ENCODE assay signal across 31 cellular contexts in the genomic region with DNA sequence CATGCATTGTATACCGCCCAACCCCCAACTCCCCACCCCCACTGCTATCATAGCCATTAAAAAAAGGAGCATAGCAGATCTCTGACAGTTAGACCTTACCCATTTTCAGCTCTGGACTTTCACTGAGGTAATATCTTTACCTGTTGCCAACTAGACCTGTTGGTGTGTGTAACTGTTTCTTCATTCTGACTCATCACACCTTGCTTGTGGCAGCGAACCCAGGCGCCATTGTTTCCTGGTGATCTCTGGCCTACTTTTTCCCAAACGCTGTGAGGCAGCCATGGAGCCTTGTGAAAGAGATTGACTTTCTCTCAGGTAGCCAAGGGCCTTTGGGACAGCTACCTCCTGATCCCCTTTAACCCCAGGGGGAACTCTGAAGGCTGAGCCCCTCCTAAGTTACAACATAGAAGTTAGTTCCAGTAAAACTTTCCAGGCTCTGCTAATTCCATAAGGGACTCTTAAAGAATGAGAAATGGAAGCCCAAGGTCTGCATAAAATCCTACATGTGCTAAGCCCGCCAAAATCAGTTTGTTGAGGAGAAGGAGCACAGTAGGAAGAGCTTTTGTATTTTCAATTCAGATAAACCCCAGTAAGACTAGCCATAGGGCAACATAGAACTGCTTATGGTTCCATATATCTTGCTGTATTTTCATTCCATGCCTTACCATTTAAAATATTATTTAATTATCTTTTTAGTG.
DNase-seq lines count a peak whose midpoint lies in the region; ATAC-seq and TF ChIP-seq lines count a peak whose summit lies in the region.
"Had no signal": no experiment of that assay in that cellular context is flagged by ENCODE, and none has a peak within 500 bp of the region (broad histone marks: within the 10 kb centered on the region; RNA-seq: fewer than 3 reads in every experiment).

No MANE protein-coding gene starts in this region.

- H3K4me3 Mint-ChIP-seq in Calu3 (ENCODE audit: low read depth, unreplicated experiment) (no peak overlapping the region), endodermal cell (no peak overlapping the region), WTC11 (no peak overlapping the region)
- H3K4me3 Mint-ChIP-seq in activated T-cell treated with anti-CD3 and anti-CD28 coated beads, Interleukin-2, amount 50 U/mL, for 72 hours: no peak overlapping the region
- H3K4me3 Mint-ChIP-seq: activated CD8-positive, alpha-beta T cell treated with anti-CD3 and anti-CD28 coated beads, Interleukin-2, amount 10 ng/mL, durations not matched to agents 7 days and 5 days; H9; IgD-negative memory B cell had no signal

- peak overlapping the region; percentile 31 for H3K27ac Mint-ChIP-seq in Calu3 (ENCODE audit: unreplicated experiment)
- H3K27ac Mint-ChIP-seq in endodermal cell: peak overlapping the region; percentile 76
- no peak overlapping the region for H3K27ac Mint-ChIP-seq in WTC11
- H3K27ac Mint-ChIP-seq in activated T-cell treated with anti-CD3 and anti-CD28 coated beads, Interleukin-2, amount 50 U/mL, for 72 hours: no peak overlapping the region
- H3K27ac Mint-ChIP-seq: activated CD8-positive, alpha-beta T cell treated with anti-CD3 and anti-CD28 coated beads, Interleukin-2, amount 10 ng/mL, durations not matched to agents 7 days and 5 days; H9; IgD-negative memory B cell had no signal

- no TSS peak for BruUV-seq in Calu3 (replicated peaks; lab: Mats Ljungman, UMichigan)

- TF ChIP-seq CTCF in Calu3 (IDR thresholded peaks at IDR 0.05; ENCODE audit: unreplicated experiment) (no peak), endodermal cell (conservative IDR thresholded peaks at IDR 0.05) (no peak), WTC11 (IDR thresholded peaks at IDR 0.05) (no peak)

- H3K9ac ChIP-seq in endodermal cell (ENCODE audit: extremely low read depth, low read length, poor library complexity, severe bottlenecking) (no peak overlapping the region), trophoblast cell (ENCODE audit: low read length) (no peak overlapping the region), Karpas-422 (ENCODE audit: low read length) (no peak overlapping the region)
- H3K9ac ChIP-seq: parathyroid adenoma had no signal

- H3K18ac ChIP-seq in trophoblast cell (ENCODE audit: low read length): no peak overlapping the region

- no peaks in the 10 kb centered on the region for H3K36me3 ChIP-seq in endodermal cell (ENCODE audit: control insufficient read depth, insufficient read depth, low read length)
- no peaks in the 10 kb centered on the region for H3K36me3 ChIP-seq in trophoblast cell (ENCODE audit: control insufficient read depth in 1 of 2, insufficient read depth in 2 of 2, low read length in 2 of 2)
- H3K36me3 ChIP-seq in Karpas-422 (ENCODE audit: insufficient read depth, low read length): no peaks in the 10 kb centered on the region
- H3K36me3 ChIP-seq: gastroesophageal sphincter, MG63, stomach, tibial nerve had no signal

- intact Hi-C loops in Calu3 (cut with micrococcal nuclease; ENCODE audit: unreplicated experiment): no loop called here

- ATAC-seq in WTC11: no peak
- no peak for ATAC-seq in activated T-cell treated with anti-CD3 and anti-CD28 coated beads, Interleukin-2, amount 50 U/mL, for 72 hours (replicated peaks in 1 of 2)
- ATAC-seq: activated CD8-positive, alpha-beta T cell treated with anti-CD3 and anti-CD28 coated beads, Interleukin-2, amount 10 ng/mL, durations not matched to agents 7 days and 5 days; body of pancreas; gastroesophageal sphincter; mucosa of descending colon; right cardiac atrium had no signal

- H3K4me1 ChIP-seq in endodermal cell (ENCODE audit: control insufficient read depth, insufficient read depth, low read length): peaks cover 58% of the 10 kb centered on the region
- H3K4me1 ChIP-seq in trophoblast cell (ENCODE audit: control insufficient read depth in 1 of 2, insufficient read depth in 2 of 2, low read length in 2 of 2): peaks cover 25 to 45% of the 10 kb centered on the region in 2 experiments
- no peaks in the 10 kb centered on the region for H3K4me1 ChIP-seq in Karpas-422 (ENCODE audit: low read length)
- H3K4me1 ChIP-seq: body of pancreas, gastroesophageal sphincter, stomach had no signal

- no peak overlapping the region for H3K27ac ChIP-seq in endodermal cell (ENCODE audit: low read depth, low read length)
- peak overlapping the region; percentile 62 for H3K27ac ChIP-seq in trophoblast cell (ENCODE audit: low read depth, low read length)
- no peak overlapping the region for H3K27ac ChIP-seq in Karpas-422 (ENCODE audit: low read length)
- H3K27ac ChIP-seq: body of pancreas, gastroesophageal sphincter, HL-60, parathyroid adenoma, stomach, tibial nerve had no signal

- no peak overlapping the region for H3K4ac ChIP-seq in trophoblast cell (ENCODE audit: low read depth, low read length)

- no peak overlapping the region for H4K12ac ChIP-seq in trophoblast cell (ENCODE audit: low read depth, low read length)

- no peaks in the 10 kb centered on the region for H3K9me3 ChIP-seq in endodermal cell (ENCODE audit: control insufficient read depth, low read length)
- H3K9me3 ChIP-seq in trophoblast cell (ENCODE audit: insufficient read depth, low read depth, low read length): no peaks in the 10 kb centered on the region
- no peaks in the 10 kb centered on the region for H3K9me3 ChIP-seq in Karpas-422 (ENCODE audit: low read length)
- H3K9me3 ChIP-seq: body of pancreas, gastroesophageal sphincter, MG63, mucosa of descending colon, stomach, tibial nerve had no signal

- H3K23ac ChIP-seq in trophoblast cell (ENCODE audit: low read length): no peak overlapping the region

- DNase-seq in Calu3: peak; percentile 52
- peak; percentile 54 for DNase-seq in M059J (ENCODE audit: low read depth)
- DNase-seq in endodermal cell: no peak
- peak; percentile 63 to 80 for DNase-seq in trophoblast cell
- DNase-seq in WTC11 (ENCODE audit: low spot score): no peak
- no peak for DNase-seq in activated T-cell treated with anti-CD3 and anti-CD28 coated beads, Interleukin-2, amount 50 U/mL, for 72 hours
- DNase-seq in Karpas-422: no peak
- DNase-seq in C1 segment of cervical spinal cord (lab: John Stamatoyannopoulos, UW): no peak
- DNase-seq: activated CD4-positive, alpha-beta T cell treated with anti-CD3 and anti-CD28 coated beads for 1 hour; activated CD8-positive, alpha-beta T cell treated with anti-CD3 and anti-CD28 coated beads, Interleukin-2, amount 10 ng/mL, durations not matched to agents 7 days and 5 days; activated gamma-delta T cell treated with Interleukin-2 at 50 U/mL for 16 hours; activated T-cell treated with anti-CD3 and anti-CD28 coated beads for 4 hours; body of pancreas; DMS79 treated with DMSO at 0.1 percent for 48 hours; effector CD8-positive, alpha-beta T cell; H9; hippocampal formation; MG63; mucosa of descending colon; NCI-H2081 treated with DMSO at 0.1 percent for 48 hours; NCI-H446 treated with DMSO at 0.1 percent for 48 hours; OCI-M1; right cardiac atrium; SIG-M5; stomach; T-helper 1 cell had no signal

- H3K27me3 ChIP-seq in endodermal cell (ENCODE audit: control insufficient read depth, insufficient read depth, low read length, poor library complexity, severe bottlenecking) (no peaks in the 10 kb centered on the region), trophoblast cell (ENCODE audit: insufficient read depth, low read length) (no peaks in the 10 kb centered on the region), Karpas-422 (ENCODE audit: low read length) (no peaks in the 10 kb centered on the region)
- H3K27me3 ChIP-seq: body of pancreas, gastroesophageal sphincter, MG63, stomach, tibial nerve had no signal

- POLR2A ChIA-PET in WTC11 (lab: Charles Lee): no interaction called here

- H3K4me1 Mint-ChIP-seq in Calu3 (ENCODE audit: low read depth, unreplicated experiment): peaks cover 50% of the 10 kb centered on the region
- peaks cover 77% of the 10 kb centered on the region for H3K4me1 Mint-ChIP-seq in endodermal cell
- H3K4me1 Mint-ChIP-seq in WTC11: peaks cover 73% of the 10 kb centered on the region
- peaks cover 5% of the 10 kb centered on the region for H3K4me1 Mint-ChIP-seq in activated T-cell treated with anti-CD3 and anti-CD28 coated beads, Interleukin-2, amount 50 U/mL, for 72 hours (ENCODE audit: low read depth)
- H3K4me1 Mint-ChIP-seq: IgD-negative memory B cell had no signal

- peak overlapping the region; percentile 27 for H4K8ac ChIP-seq in trophoblast cell (ENCODE audit: low read depth, low read length)

- H2AFZ ChIP-seq in trophoblast cell (ENCODE audit: insufficient read depth, low read length, poor library complexity) (no peak overlapping the region), Karpas-422 (ENCODE audit: low read length) (no peak overlapping the region)
- H2AFZ ChIP-seq: parathyroid adenoma had no signal

- no peaks in the 10 kb centered on the region for H3K9me2 ChIP-seq in Karpas-422 (replicated peaks; ENCODE audit: insufficient read depth, low read length)

- H3K4me3 ChIP-seq in endodermal cell (ENCODE audit: low read length): no peak overlapping the region
- H3K4me3 ChIP-seq in trophoblast cell (ENCODE audit: low read depth, low read length): no peak overlapping the region
- H3K4me3 ChIP-seq in Karpas-422 (ENCODE audit: low read length): no peak overlapping the region
- H3K4me3 ChIP-seq: body of pancreas, gastroesophageal sphincter, MG63, mucosa of descending colon, stomach, tibial nerve had no signal

- peak overlapping the region; percentile 81 for H2BK120ac ChIP-seq in trophoblast cell (ENCODE audit: insufficient read depth, low read length, poor library complexity)

- CTCF ChIA-PET in Calu3 (lab: Charles Lee) (interaction anchor here (0.6 to 1.3 kb wide), 5 partner anchors 9 to 76 kb away, joined by 3 to 7 read pairs (median 3); no protein-coding TSS in a partner anchor), WTC11 (lab: Charles Lee) (interaction anchor here (0.7 to 1.3 kb wide), 2 partner anchors 33 to 42 kb away, joined by 3 to 4 read pairs; no protein-coding TSS in a partner anchor)

- peak overlapping the region; percentile 73 for H2BK5ac ChIP-seq in trophoblast cell (ENCODE audit: low read depth, low read length, poor library complexity)

- H2AK5ac ChIP-seq in trophoblast cell (ENCODE audit: low read length): no peak overlapping the region

- peaks cover 8% of the 10 kb centered on the region for H3K9me3 Mint-ChIP-seq in Calu3 (ENCODE audit: low read depth, unreplicated experiment)
- H3K9me3 Mint-ChIP-seq in endodermal cell: no peaks in the 10 kb centered on the region
- peaks cover 17% of the 10 kb centered on the region for H3K9me3 Mint-ChIP-seq in WTC11
- H3K9me3 Mint-ChIP-seq in activated T-cell treated with anti-CD3 and anti-CD28 coated beads, Interleukin-2, amount 50 U/mL, for 72 hours: no peaks in the 10 kb centered on the region
- H3K9me3 Mint-ChIP-seq: H9 had no signal

- no peaks in the 10 kb centered on the region for H4K20me1 ChIP-seq in Karpas-422 (ENCODE audit: insufficient read depth, low read depth, low read length)

- H3K14ac ChIP-seq in trophoblast cell (ENCODE audit: low read length): peak overlapping the region; percentile 47

- peaks cover 40% of the 10 kb centered on the region for H3K79me1 ChIP-seq in trophoblast cell (ENCODE audit: low read length)

- WGBS in endodermal cell (ENCODE audit: insufficient coverage in 1 of 2, insufficient read length in 1 of 2), 2 experiments: 87 to 89% methylated on average over 4 to 5 of the region's 5 CpGs
- no CpG with 5 or more reads among the region's 5 CpGs for WGBS in trophoblast cell (ENCODE audit: extremely low coverage, insufficient coverage, insufficient read length)

- H4K91ac ChIP-seq in trophoblast cell (ENCODE audit: low read depth, low read length): peak overlapping the region; percentile 67

- no peak overlapping the region for H3K4me2 ChIP-seq in trophoblast cell (ENCODE audit: low read length)
- H3K4me2 ChIP-seq in Karpas-422 (ENCODE audit: low read depth, low read length, poor library complexity, severe bottlenecking): no peak overlapping the region

- peaks cover 10% of the 10 kb centered on the region for H3K36me3 Mint-ChIP-seq in Calu3 (ENCODE audit: insufficient read depth, unreplicated experiment)
- peaks cover 5% of the 10 kb centered on the region for H3K36me3 Mint-ChIP-seq in endodermal cell (ENCODE audit: low read depth)
- H3K36me3 Mint-ChIP-seq in WTC11: peaks cover 19% of the 10 kb centered on the region
- H3K36me3 Mint-ChIP-seq in activated T-cell treated with anti-CD3 and anti-CD28 coated beads, Interleukin-2, amount 50 U/mL, for 72 hours (ENCODE audit: insufficient read depth in 2 of 2): no peaks in the 10 kb centered on the region
- H3K36me3 Mint-ChIP-seq: IgD-negative memory B cell had no signal

- H3K79me2 ChIP-seq in trophoblast cell (ENCODE audit: control insufficient read depth, insufficient read depth, low read length, poor library complexity) (peaks cover 4% of the 10 kb centered on the region), Karpas-422 (ENCODE audit: low read length) (no peaks in the 10 kb centered on the region)
- H3K79me2 ChIP-seq: parathyroid adenoma had no signal

- H2BK12ac ChIP-seq in trophoblast cell (ENCODE audit: low read length): peak overlapping the region; percentile 41

- H3K27me3 Mint-ChIP-seq in Calu3 (ENCODE audit: unreplicated experiment) (no peaks in the 10 kb centered on the region), endodermal cell (ENCODE audit: insufficient read depth) (no peaks in the 10 kb centered on the region), WTC11 (ENCODE audit: low read depth) (no peaks in the 10 kb centered on the region; the same call in 1 of the 2 replicates)
- H3K27me3 Mint-ChIP-seq in activated T-cell treated with anti-CD3 and anti-CD28 coated beads, Interleukin-2, amount 50 U/mL, for 72 hours (ENCODE audit: low read depth): peaks cover 14% of the 10 kb centered on the region
- H3K27me3 Mint-ChIP-seq: IgD-negative memory B cell had no signal

Comparison
In these comparisons a context has a peak if more than half of its experiments do, and no peak if none do; other contexts are left out.
1. DNase-seq: peak in Calu3 (single experiment), M059J (single experiment) and trophoblast cell (2 of 2); none in endodermal cell (single experiment), WTC11 (single experiment), activated T-cell treated with anti-CD3 and anti-CD28 coated beads, Interleukin-2, amount 50 U/mL, for 72 hours (0 of 2), Karpas-422 (single experiment) and C1 segment of cervical spinal cord (0 of 14).
2. H3K27ac Mint-ChIP-seq: peak in Calu3 (single experiment) and endodermal cell (single experiment); none in WTC11 (single experiment) and activated T-cell treated with anti-CD3 and anti-CD28 coated beads, Interleukin-2, amount 50 U/mL, for 72 hours (single experiment).